In genomic region chr6:39224523-39225182, GRCh38 we compare ENCODE assay signal across 16 cellular contexts. TPM values are rescaled to one million over a fixed set of nuclear protein-coding genes. Genes with fewer than 3 reads are reported as not detected.
A peak's percentile ranks its signal among the peaks of the same experiment; 100 is the strongest.
DNase-seq lines count a peak whose midpoint lies in the region; ATAC-seq and TF ChIP-seq lines count a peak whose summit lies in the region.
"Had no signal": no experiment of that assay in that cellular context is flagged by ENCODE, and none has a peak within 500 bp of the region (broad histone marks: within the 10 kb centered on the region; RNA-seq: fewer than 3 reads in every experiment).

No MANE protein-coding gene starts in this region.

- no TSS peak for BruUV-seq in Calu3 (replicated peaks; lab: Mats Ljungman, UMichigan)

- peaks cover 63% of the 10 kb centered on the region for H3K36me3 Mint-ChIP-seq in Calu3 (ENCODE audit: insufficient read depth, unreplicated experiment)
- H3K36me3 Mint-ChIP-seq in activated naive CD8-positive, alpha-beta T cell treated with anti-CD3 and anti-CD28 coated beads, Interleukin-2, amount 50 U/mL, for 24 hours (ENCODE audit: low read depth) = peaks cover 58% of the 10 kb centered on the region

- CTCF ChIA-PET in Calu3 (lab: Charles Lee) = interaction anchor here (0.6 to 1.5 kb wide), 5 partner anchors 17 to 269 kb away, joined by 3 to 5 read pairs (median 4); no protein-coding TSS in a partner anchor

- peak overlapping the region; percentile 24 for H3K9ac ChIP-seq in mucosa of stomach (ENCODE audit: low read length)

- peaks cover 4% of the 10 kb centered on the region for H3K27me3 ChIP-seq in mucosa of stomach (ENCODE audit: control insufficient read depth, insufficient read depth, low read length)
- H3K27me3 ChIP-seq: vagina had no signal

- no peak for DNase-seq in Calu3
- DNase-seq in HuH-7 (ENCODE audit: low spot score) = peak; percentile 43
- DNase-seq in activated naive CD8-positive, alpha-beta T cell treated with anti-CD3 and anti-CD28 coated beads, Interleukin-2, amount 50 U/mL, for 24 hours = no peak
- no peak for DNase-seq in NK-92 treated with Interleukin-12 subunit alpha and Interleukin-12 subunit beta, amount 100 ng/mL, for 24 hours (lab: John Stamatoyannopoulos, UW)
- no peak for DNase-seq in caudate nucleus (lab: John Stamatoyannopoulos, UW)
- DNase-seq: activated CD4-positive, CD25-positive, alpha-beta regulatory T cell; C1 segment of cervical spinal cord; EL; NCI-H1092 treated with DMSO at 0.1 percent for 48 hours; NCI-H345 had no signal

- H3K27me3 Mint-ChIP-seq in Calu3 (ENCODE audit: unreplicated experiment) = no peaks in the 10 kb centered on the region
- no peaks in the 10 kb centered on the region for H3K27me3 Mint-ChIP-seq in activated naive CD8-positive, alpha-beta T cell treated with anti-CD3 and anti-CD28 coated beads, Interleukin-2, amount 50 U/mL, for 24 hours

- intact Hi-C loops in Calu3 (cut with micrococcal nuclease; ENCODE audit: unreplicated experiment) = loop anchor here (5.0 kb wide), 1 partner anchor 37 kb away; no protein-coding TSS in a partner anchor

- ATAC-seq in activated naive CD8-positive, alpha-beta T cell treated with anti-CD3 and anti-CD28 coated beads, Interleukin-2, amount 50 U/mL, for 24 hours = no peak
- ATAC-seq in HG02610 (IDR thresholded peaks at IDR 0.05; ENCODE audit: unreplicated experiment) (no peak), GM18858 (IDR thresholded peaks at IDR 0.05; ENCODE audit: unreplicated experiment) (no peak)
- ATAC-seq: gastroesophageal sphincter had no signal

- no peak for TF ChIP-seq CTCF in Calu3 (IDR thresholded peaks at IDR 0.05; ENCODE audit: unreplicated experiment)

- no peak overlapping the region for H3K27ac Mint-ChIP-seq in Calu3 (ENCODE audit: unreplicated experiment)
- peak overlapping the region; percentile 69 for H3K27ac Mint-ChIP-seq in activated naive CD8-positive, alpha-beta T cell treated with anti-CD3 and anti-CD28 coated beads, Interleukin-2, amount 50 U/mL, for 24 hours

- H3K27ac ChIP-seq in caudate nucleus (ENCODE audit: low read depth, low read length) = no peak overlapping the region
- H3K27ac ChIP-seq: vagina had no signal

- H3K4me3 Mint-ChIP-seq in Calu3 (ENCODE audit: low read depth, unreplicated experiment) = peak overlapping the region; percentile 69
- peak overlapping the region; percentile 63 for H3K4me3 Mint-ChIP-seq in activated naive CD8-positive, alpha-beta T cell treated with anti-CD3 and anti-CD28 coated beads, Interleukin-2, amount 50 U/mL, for 24 hours

- no peaks in the 10 kb centered on the region for H3K9me3 ChIP-seq in mucosa of stomach (ENCODE audit: control insufficient read depth, low read length)
- H3K9me3 ChIP-seq: gastroesophageal sphincter, vagina had no signal

- H3K36me3 ChIP-seq in mucosa of stomach (ENCODE audit: control insufficient read depth, insufficient read depth, low read length) = no peaks in the 10 kb centered on the region
- H3K36me3 ChIP-seq: gastroesophageal sphincter, vagina had no signal

- peaks cover 59% of the 10 kb centered on the region for H3K4me1 ChIP-seq in mucosa of stomach (ENCODE audit: control insufficient read depth, insufficient read depth, low read length)

- H3K4me1 Mint-ChIP-seq in Calu3 (ENCODE audit: low read depth, unreplicated experiment) = peaks cover 78% of the 10 kb centered on the region
- peaks cover 79% of the 10 kb centered on the region for H3K4me1 Mint-ChIP-seq in activated naive CD8-positive, alpha-beta T cell treated with anti-CD3 and anti-CD28 coated beads, Interleukin-2, amount 50 U/mL, for 24 hours

- no peak overlapping the region for H3K4me3 ChIP-seq in mucosa of stomach (ENCODE audit: low read length)
- H3K4me3 ChIP-seq: vagina had no signal

- H3K9me3 Mint-ChIP-seq in Calu3 (ENCODE audit: low read depth, unreplicated experiment) = no peaks in the 10 kb centered on the region
- H3K9me3 Mint-ChIP-seq in activated naive CD8-positive, alpha-beta T cell treated with anti-CD3 and anti-CD28 coated beads, Interleukin-2, amount 50 U/mL, for 24 hours = peaks cover 6% of the 10 kb centered on the region

RNA-seq across cellular contexts. Expression of gene KCNK5, which starts 4.6 kb away (rescaled TPM):
- total RNA-seq in Calu3 (2022) = 62.4 and 77.5 TPM in 2 replicates
- total RNA-seq: HT1080 had no signal
